9 cellular contexts compared by ENCODE assay signal in the genomic region with DNA sequence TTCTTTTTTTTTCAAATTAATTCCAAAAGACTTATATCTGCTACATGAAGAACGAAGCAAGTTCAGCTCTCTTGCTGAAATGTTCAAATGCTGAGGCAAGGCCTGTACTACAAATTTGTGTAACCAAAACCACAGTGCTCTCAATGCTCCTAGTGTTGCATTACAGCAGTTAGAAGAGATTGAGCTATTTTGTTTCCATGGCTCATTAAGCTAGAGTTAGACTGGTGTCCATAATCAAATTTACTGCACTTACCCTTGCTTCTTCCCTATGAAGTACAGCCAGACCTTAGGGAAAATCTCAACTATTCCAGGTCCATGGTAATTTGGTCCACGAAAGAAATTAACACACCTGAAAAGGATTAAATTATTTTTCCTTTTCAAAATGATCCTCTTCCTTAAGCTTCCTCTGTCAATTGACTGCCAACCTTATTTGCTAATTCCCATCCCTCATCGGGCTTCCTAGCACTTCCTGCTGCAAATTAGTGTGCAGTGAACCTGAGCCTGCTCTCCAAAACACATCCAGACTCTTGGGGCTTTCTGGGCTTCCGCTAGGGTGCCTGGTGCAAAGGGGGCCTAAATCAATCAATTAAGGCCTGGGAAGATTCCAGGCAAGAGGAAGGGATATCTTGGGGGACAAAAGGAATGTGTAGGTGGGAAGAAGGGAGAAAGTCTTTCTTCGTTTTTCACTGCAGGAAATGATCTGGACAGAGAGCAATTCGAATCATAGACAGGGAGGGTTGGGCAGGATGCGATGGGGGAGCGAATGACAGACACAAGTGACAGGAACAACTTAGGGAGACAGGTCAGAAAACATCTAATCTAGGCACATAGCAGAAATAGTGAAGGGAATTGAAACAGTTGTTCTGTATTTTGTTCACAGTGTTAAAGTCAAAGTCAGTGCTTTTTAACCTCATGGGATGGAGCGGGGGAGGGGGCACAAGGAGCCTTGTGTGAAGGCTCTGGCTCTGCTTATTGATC.
A peak's percentile ranks its signal among the peaks of the same experiment; 100 is the strongest.
DNase-seq lines count a peak whose midpoint lies in the region; ATAC-seq and TF ChIP-seq lines count a peak whose summit lies in the region.
"Had no signal": no experiment of that assay in that cellular context is flagged by ENCODE, and none has a peak within 500 bp of the region (broad histone marks: within the 10 kb centered on the region; RNA-seq: fewer than 3 reads in every experiment).

No MANE protein-coding gene starts in this region.

- DNase-seq in NCI-H1417 (lab: John Stamatoyannopoulos, UW) (peak in 2 of 3 experiments; percentile 17 to 80), NCI-H1417 treated with DMSO at 0.1 percent for 48 hours (lab: John Stamatoyannopoulos, UW) (no peak), NCI-H2107 (lab: John Stamatoyannopoulos, UW) (peak; percentile 14), endothelial cell (ENCODE audit: low spot score) (peak; percentile 15), Caco-2 (no peak)
- DNase-seq in activated CD4-positive, CD25-positive, alpha-beta regulatory T cell (lab: John Stamatoyannopoulos, UW): no peak
- DNase-seq: activated B cell treated with CpG ODN at 0.5 μM for 24 hours had no signal

- H3K27me3 Mint-ChIP-seq in endothelial cell (ENCODE audit: unreplicated experiment) (no peaks in the 10 kb centered on the region), Caco-2 (ENCODE audit: insufficient read depth, unreplicated experiment) (no peaks in the 10 kb centered on the region)
- H3K27me3 Mint-ChIP-seq: activated B cell treated with CpG ODN at 0.5 μM for 24 hours had no signal

- no peak for TF ChIP-seq CTCF in endothelial cell (IDR thresholded peaks at IDR 0.05; ENCODE audit: unreplicated experiment)
- TF ChIP-seq CTCF in Caco-2 (IDR thresholded peaks at IDR 0.05; ENCODE audit: insufficient read depth in 1 of 2, low read depth in 1 of 2, low read length in 1 of 2, severe bottlenecking in 1 of 2, unreplicated experiment in 1 of 2): no peak

- no TSS peak for BruUV-seq in Caco-2 (replicated peaks; lab: Mats Ljungman, UMichigan)

- H3K4me1 ChIP-seq in skeletal muscle tissue (ENCODE audit: control insufficient read depth in 3 of 3, insufficient read depth in 3 of 3, low read length in 3 of 3) (peaks cover 28 to 40% (median 39%) of the 10 kb centered on the region in 3 donors), Caco-2 (peaks cover 83% of the 10 kb centered on the region)

- H3K4me3 Mint-ChIP-seq in endothelial cell (ENCODE audit: unreplicated experiment) (no peak overlapping the region), Caco-2 (ENCODE audit: unreplicated experiment) (no peak overlapping the region)
- H3K4me3 Mint-ChIP-seq: activated B cell treated with CpG ODN at 0.5 μM for 24 hours had no signal

- H3K4me3 ChIP-seq in skeletal muscle tissue (ENCODE audit: low read length in 3 of 3): peak overlapping the region in 2 of 3 donors; percentile 6 to 23
- H3K4me3 ChIP-seq in Caco-2 (ENCODE audit: low read depth, low read length): no peak overlapping the region

- H3K9me3 Mint-ChIP-seq in endothelial cell (ENCODE audit: unreplicated experiment) (no peaks in the 10 kb centered on the region), Caco-2 (ENCODE audit: unreplicated experiment) (no peaks in the 10 kb centered on the region)
- H3K9me3 Mint-ChIP-seq: activated B cell treated with CpG ODN at 0.5 μM for 24 hours had no signal

- POLR2A ChIA-PET in Caco-2 (lab: Charles Lee): interaction anchor here (1.3 kb wide), 1 partner anchor 26 kb away, joined by 3 read pairs; no protein-coding TSS in a partner anchor

- CTCF ChIA-PET in Caco-2 (lab: Charles Lee): no interaction called here

- H3K4me1 Mint-ChIP-seq in endothelial cell (ENCODE audit: unreplicated experiment): no peaks in the 10 kb centered on the region
- H3K4me1 Mint-ChIP-seq in Caco-2 (ENCODE audit: low read depth, unreplicated experiment): peaks cover 19% of the 10 kb centered on the region

- no peaks in the 10 kb centered on the region for H3K36me3 ChIP-seq in skeletal muscle tissue (ENCODE audit: control insufficient read depth in 3 of 3, insufficient read depth in 3 of 3, low read length in 3 of 3)
- H3K36me3 ChIP-seq in Caco-2 (ENCODE audit: control insufficient read depth, insufficient read depth, low read length): no peaks in the 10 kb centered on the region

- intact Hi-C loops in Caco-2 (cut with micrococcal nuclease; ENCODE audit: unreplicated experiment): no loop called here

- no peaks in the 10 kb centered on the region for H3K27me3 ChIP-seq in skeletal muscle tissue (ENCODE audit: control insufficient read depth in 3 of 3, insufficient read depth in 3 of 3, low read length in 3 of 3)
- H3K27me3 ChIP-seq in Caco-2 (replicated peaks; ENCODE audit: control insufficient read depth, insufficient read depth, low read length): no peaks in the 10 kb centered on the region

- peak overlapping the region in 1 of 3 donors; percentile 17 for H3K9ac ChIP-seq in skeletal muscle tissue (ENCODE audit: low read depth in 1 of 3, low read length in 3 of 3)

- ATAC-seq in GM18502 (IDR thresholded peaks at IDR 0.05; ENCODE audit: poor library complexity, unreplicated experiment): no peak

- H3K36me3 Mint-ChIP-seq in endothelial cell (ENCODE audit: low read depth, unreplicated experiment): no peaks in the 10 kb centered on the region
- no peaks in the 10 kb centered on the region for H3K36me3 Mint-ChIP-seq in Caco-2 (ENCODE audit: insufficient read depth, unreplicated experiment)

- peak overlapping the region; percentile 90 for H3K27ac ChIP-seq in skeletal muscle tissue (ENCODE audit: low read depth, low read length)

- H3K27ac Mint-ChIP-seq in endothelial cell (ENCODE audit: unreplicated experiment) (no peak overlapping the region), Caco-2 (ENCODE audit: unreplicated experiment) (no peak overlapping the region)
- H3K27ac Mint-ChIP-seq: activated B cell treated with CpG ODN at 0.5 μM for 24 hours had no signal

- no peaks in the 10 kb centered on the region for H3K9me3 ChIP-seq in skeletal muscle tissue (ENCODE audit: control insufficient read depth in 3 of 3, low read length in 3 of 3)
- H3K9me3 ChIP-seq in Caco-2: no peaks in the 10 kb centered on the region

Comparison
In these comparisons a context has a peak if more than half of its experiments do, and no peak if none do; other contexts are left out.
1. DNase-seq: peak in NCI-H1417 (2 of 3), NCI-H2107 (single experiment) and endothelial cell (single experiment); none in NCI-H1417 treated with DMSO at 0.1 percent for 48 hours (single experiment), Caco-2 (0 of 2) and activated CD4-positive, CD25-positive, alpha-beta regulatory T cell (0 of 4).